ENCODE assay signal across 11 cellular contexts in genomic region chr22:24516301-24516737, GRCh38. TPM values are rescaled to one million over a fixed set of nuclear protein-coding genes. Genes with fewer than 3 reads are reported as not detected.
A peak's percentile ranks its signal among the peaks of the same experiment; 100 is the strongest.
DNase-seq lines count a peak whose midpoint lies in the region; ATAC-seq, FAIRE-seq and TF ChIP-seq lines count a peak whose summit lies in the region.
"Had no signal": no experiment of that assay in that cellular context is flagged by ENCODE, and none has a peak within 500 bp of the region (broad histone marks: within the 10 kb centered on the region; RNA-seq: fewer than 3 reads in every experiment).

No MANE protein-coding gene starts in this region.

- no peak overlapping the region for H3K27ac ChIP-seq in heart right ventricle
- peak overlapping the region; percentile 22 for H3K27ac ChIP-seq in adipose tissue (ENCODE audit: low read depth, low read length)

- DNase-seq in left cardiac atrium (no peak), heart right ventricle (no peak), kidney tubule cell (ENCODE audit: low spot score) (peak; percentile 83), GM19239 (ENCODE audit: insufficient read length, low spot score) (no peak)
- no peak for DNase-seq in activated CD4-positive, alpha-beta T cell treated with anti-CD3 and anti-CD28 coated beads for 1 hour
- no peak for DNase-seq in stimulated activated CD4-positive, alpha-beta T cell treated with anti-CD3 and anti-CD28 coated beads, Interleukin-4, amount 100 ng/mL, for 1 hour
- DNase-seq: activated T-cell treated with anti-CD3 and anti-CD28 coated beads, Interleukin-2, amount 50 U/mL, for 72 hours; CD4-positive, alpha-beta memory T cell had no signal

- no peaks in the 10 kb centered on the region for H3K9me3 ChIP-seq in heart right ventricle

- FAIRE-seq in GM19239 (lab: Jason Lieb, UNC), result no peak

- 44 to 58% methylated on average over 3 of the region's 3 CpGs for WGBS in heart right ventricle, 2 donors
- 12 to 58% (median 23%) methylated on average over 3 of the region's 3 CpGs for WGBS in adipose tissue, 3 donors

- no peak for TF ChIP-seq CTCF in heart right ventricle (IDR thresholded peaks at IDR 0.05)

- peaks cover 0 to 34% (median 16%) of the 10 kb centered on the region in 9 donors for H3K4me1 ChIP-seq in heart right ventricle

- intact Hi-C loops in left cardiac atrium (cut with DNase I), result no loop called here
- intact Hi-C loops in heart right ventricle (cut with DNase I), result loop anchor here in 2 of 10 donors (5.0 to 10.0 kb wide), 2 partner anchors 94 to 252 kb away; no protein-coding TSS in a partner anchor

- ATAC-seq in left cardiac atrium (peak; percentile 15 to 65), heart right ventricle (no peak), HG03432 (IDR thresholded peaks at IDR 0.05; ENCODE audit: unreplicated experiment) (no peak)

- no peaks in the 10 kb centered on the region for H3K36me3 ChIP-seq in heart right ventricle

- no peaks in the 10 kb centered on the region for H3K27me3 ChIP-seq in heart right ventricle

- no peak overlapping the region for H3K4me3 ChIP-seq in heart right ventricle
- H3K4me3 ChIP-seq: skin epidermis had no signal

RNA-seq across cellular contexts. Expression of gene UPB1, which starts 21.2 kb away (rescaled TPM):
- total RNA-seq in left cardiac atrium (1 to 10 TPM in 1 of 2 donors, under 1 TPM in 1; 0.68 to 2.3 TPM), heart right ventricle (1 to 10 TPM in 6 of 10 donors, under 1 TPM in 4; 0.45 to 2.7 (median 1.0) TPM)
- polyA plus RNA-seq in heart right ventricle (1 to 10 TPM in 1 of 2 donors, under 1 TPM in 1; 0.32 to 3.7 TPM), adipose tissue (under 1 TPM; 0.16 to 0.27 (median 0.22) TPM)
- polyA plus RNA-seq: CD4-positive, alpha-beta memory T cell had no signal

RNA-seq across cellular contexts. Expression of gene GUCD1, which starts 38.6 kb away (rescaled TPM):
- total RNA-seq in left cardiac atrium, result 100 to 1,000 TPM; 138 to 147 TPM
- total RNA-seq in heart right ventricle, result 100 to 1,000 TPM; 143 to 273 (median 168) TPM
- 100 to 1,000 TPM in 1 of 2 donors, 10 to 100 TPM in 1; 97.0 to 219 TPM for polyA plus RNA-seq in heart right ventricle
- 100 to 1,000 TPM in 1 of 3 donors, 10 to 100 TPM in 2; 48.4 to 121 (median 73.6) TPM for polyA plus RNA-seq in adipose tissue

RNA-seq across cellular contexts. Expression of gene SNRPD3, which starts 39.5 kb away (rescaled TPM):
- total RNA-seq in left cardiac atrium (10 to 100 TPM; 55.4 to 64.1 TPM), heart right ventricle (10 to 100 TPM; 67.0 to 89.4 (median 74.0) TPM)
- polyA plus RNA-seq in heart right ventricle (100 to 1,000 TPM in 1 of 2 donors, 10 to 100 TPM in 1; 47.3 to 127 TPM), adipose tissue (100 to 1,000 TPM in 1 of 3 donors, 10 to 100 TPM in 2; 39.6 to 107 (median 89.5) TPM)

Comparison
In these comparisons a context has a peak if more than half of its experiments do, and no peak if none do; other contexts are left out.
1. ATAC-seq: peak in left cardiac atrium (2 of 2); none in heart right ventricle (0 of 8) and HG03432 (single experiment).